ENCODE assay signal across 20 cellular contexts in genomic region chr14:99664636-99665273, GRCh38. TPM values are rescaled to one million over a fixed set of nuclear protein-coding genes. Genes with fewer than 3 reads are reported as not detected.
DNase-seq lines count a peak whose midpoint lies in the region; ATAC-seq, FAIRE-seq and TF ChIP-seq lines count a peak whose summit lies in the region.
"Had no signal": no experiment of that assay in that cellular context is flagged by ENCODE, and none has a peak within 500 bp of the region (broad histone marks: within the 10 kb centered on the region; RNA-seq: fewer than 3 reads in every experiment).

No MANE protein-coding gene starts in this region.

- no peak for TF ChIP-seq POLR2A in GM12891 (IDR thresholded peaks at IDR 0.05; ENCODE audit: low read depth, low read length)

- H3K4me1 ChIP-seq in OCI-LY3 (ENCODE audit: low read length) (peaks cover 31% of the 10 kb centered on the region), mesodermal cell (ENCODE audit: control insufficient read depth, insufficient read depth, low read length, poor library complexity, severe bottlenecking) (peaks cover 31% of the 10 kb centered on the region), lower lobe of right lung (no peaks in the 10 kb centered on the region)

- H3K4me3 ChIP-seq in OCI-LY3 (ENCODE audit: low read length): no peak overlapping the region
- no peak overlapping the region for H3K4me3 ChIP-seq in mesodermal cell (ENCODE audit: extremely low read depth, insufficient read depth, low read length, poor library complexity, severe bottlenecking)
- no peak overlapping the region for H3K4me3 ChIP-seq in lower lobe of right lung
- H3K4me3 ChIP-seq: dorsolateral prefrontal cortex, heart left ventricle, thoracic aorta had no signal

- ATAC-seq in GM21576 (IDR thresholded peaks at IDR 0.05; ENCODE audit: unreplicated experiment) (peak; percentile 60), lower lobe of right lung (no peak)
- ATAC-seq: activated CD4-positive, CD25-positive, alpha-beta regulatory T cell treated with anti-CD3 and anti-CD28 coated beads, Interleukin-2, amount 50 U/mL, for 24 hours; heart left ventricle; T-cell had no signal

- no peak overlapping the region for H3K9ac ChIP-seq in OCI-LY3 (ENCODE audit: low read length)

- H3K27me3 ChIP-seq in OCI-LY3 (ENCODE audit: low read depth, low read length) (peaks cover 4% of the 10 kb centered on the region), lower lobe of right lung (ENCODE audit: low read depth) (peaks cover 19% of the 10 kb centered on the region)
- H3K27me3 ChIP-seq: dorsolateral prefrontal cortex had no signal

- H4K20me1 ChIP-seq in OCI-LY3 (ENCODE audit: insufficient read depth, low read length): no peaks in the 10 kb centered on the region

- no peaks in the 10 kb centered on the region for H3K79me2 ChIP-seq in OCI-LY3 (ENCODE audit: low read length)

- no peak for TF ChIP-seq CTCF in OCI-LY3 (IDR thresholded peaks at IDR 0.05; ENCODE audit: low read depth, low read length)
- TF ChIP-seq CTCF in lower lobe of right lung (IDR thresholded peaks at IDR 0.05): no peak

- H3K27ac ChIP-seq in OCI-LY3 (ENCODE audit: low read length): no peak overlapping the region
- H3K27ac ChIP-seq in mesodermal cell (ENCODE audit: low read depth, low read length, severe bottlenecking): peak overlapping the region; percentile 99
- no peak overlapping the region for H3K27ac ChIP-seq in lower lobe of right lung
- H3K27ac ChIP-seq: heart left ventricle, thoracic aorta had no signal

- no peak overlapping the region for H2AFZ ChIP-seq in OCI-LY3 (ENCODE audit: low read depth, low read length)

- 78 to 88% methylated on average over 7 to 9 of the region's 12 CpGs for WGBS in mesodermal cell (ENCODE audit: insufficient coverage in 2 of 2), 2 experiments

- FAIRE-seq in GM12891 (lab: Jason Lieb, UNC): no peak
- FAIRE-seq: D721Med had no signal

- no peaks in the 10 kb centered on the region for H3K9me3 ChIP-seq in OCI-LY3 (ENCODE audit: insufficient read depth, low read length)
- no peaks in the 10 kb centered on the region for H3K9me3 ChIP-seq in mesodermal cell (ENCODE audit: control insufficient read depth, low read length)
- H3K9me3 ChIP-seq in lower lobe of right lung: no peaks in the 10 kb centered on the region
- H3K9me3 ChIP-seq: heart left ventricle, thoracic aorta had no signal

- H3K36me3 ChIP-seq in OCI-LY3 (replicated peaks; ENCODE audit: low read depth, low read length) (no peaks in the 10 kb centered on the region), mesodermal cell (ENCODE audit: control insufficient read depth, insufficient read depth, low read length) (no peaks in the 10 kb centered on the region), lower lobe of right lung (no peaks in the 10 kb centered on the region)
- H3K36me3 ChIP-seq: thoracic aorta had no signal

- DNase-seq in GM12891 (ENCODE audit: insufficient read length, low spot score) (no peak), lower lobe of right lung (no peak), HPDE6-E6E7 (ENCODE audit: extremely low spot score) (no peak), putamen (ENCODE audit: low spot score) (no peak)
- DNase-seq in activated naive CD4-positive, alpha-beta T cell treated with anti-CD3 and anti-CD28 coated beads, Interleukin-2, amount 50 U/mL, for 16 hours: no peak
- DNase-seq: activated naive CD4-positive, alpha-beta T cell treated with Interleukin-2 at 50 U/mL for 16 hours; IMR-90; naive B cell; NCI-H82; stimulated activated CD4-positive, alpha-beta T cell treated with anti-CD3 and anti-CD28 coated beads, Interleukin-2, amount 100 ng/mL, for 24 hours; T-cell had no signal

- intact Hi-C loops in lower lobe of right lung (cut with DNase I): no loop called here

- H3K4me2 ChIP-seq in OCI-LY3 (ENCODE audit: low read length): 0 out of 2 replicates have a peak overlapping the region, but pooled peaks have one; percentile 7

TF ChIP-seq in GM12891, 5 proteins besides CTCF, POLR2A, EP300 and RAD21:
- no peak for TF ChIP-seq SPI1 (IDR thresholded peaks at IDR 0.05; ENCODE audit: low read depth, low read length)
- TF ChIP-seq POU2F2 (IDR thresholded peaks at IDR 0.05; ENCODE audit: low read depth, low read length): no peak
- peak; percentile 59 for TF ChIP-seq PAX5 (IDR thresholded peaks at IDR 0.05; ENCODE audit: insufficient read depth, low read length, severe bottlenecking)
- no peak for TF ChIP-seq POLR2AphosphoS5 (IDR thresholded peaks at IDR 0.05; ENCODE audit: low read depth, low read length)
- TF ChIP-seq TAF1 (IDR thresholded peaks at IDR 0.05; ENCODE audit: low read depth, low read length): no peak

RNA-seq across cellular contexts. Expression of gene CYP46A1, which starts 19.3 kb away (rescaled TPM):
- not detected for polyA plus RNA-seq in GM12891 (2012; ENCODE audit: low read depth, missing spikeins)
- polyA plus RNA-seq in mesodermal cell (2013, experiment 1 of 2): 0.88 TPM
- 1.5 TPM for polyA plus RNA-seq in mesodermal cell (2013, experiment 2 of 2)
- 0.62 TPM for total RNA-seq in lower lobe of right lung
- total RNA-seq: RPMI7951 had no signal

RNA-seq across cellular contexts. Expression of gene HHIPL1, which starts 19.8 kb away (rescaled TPM):
- polyA plus RNA-seq in GM12891 (2012; ENCODE audit: low read depth, missing spikeins): not detected
- 1.9 TPM for polyA plus RNA-seq in mesodermal cell (2013, experiment 1 of 2)
- polyA plus RNA-seq in mesodermal cell (2013, experiment 2 of 2): 1.9 TPM
- 1.6 TPM for total RNA-seq in lower lobe of right lung
